ENCODE assay signal across 1 cellular context in the genomic region with DNA sequence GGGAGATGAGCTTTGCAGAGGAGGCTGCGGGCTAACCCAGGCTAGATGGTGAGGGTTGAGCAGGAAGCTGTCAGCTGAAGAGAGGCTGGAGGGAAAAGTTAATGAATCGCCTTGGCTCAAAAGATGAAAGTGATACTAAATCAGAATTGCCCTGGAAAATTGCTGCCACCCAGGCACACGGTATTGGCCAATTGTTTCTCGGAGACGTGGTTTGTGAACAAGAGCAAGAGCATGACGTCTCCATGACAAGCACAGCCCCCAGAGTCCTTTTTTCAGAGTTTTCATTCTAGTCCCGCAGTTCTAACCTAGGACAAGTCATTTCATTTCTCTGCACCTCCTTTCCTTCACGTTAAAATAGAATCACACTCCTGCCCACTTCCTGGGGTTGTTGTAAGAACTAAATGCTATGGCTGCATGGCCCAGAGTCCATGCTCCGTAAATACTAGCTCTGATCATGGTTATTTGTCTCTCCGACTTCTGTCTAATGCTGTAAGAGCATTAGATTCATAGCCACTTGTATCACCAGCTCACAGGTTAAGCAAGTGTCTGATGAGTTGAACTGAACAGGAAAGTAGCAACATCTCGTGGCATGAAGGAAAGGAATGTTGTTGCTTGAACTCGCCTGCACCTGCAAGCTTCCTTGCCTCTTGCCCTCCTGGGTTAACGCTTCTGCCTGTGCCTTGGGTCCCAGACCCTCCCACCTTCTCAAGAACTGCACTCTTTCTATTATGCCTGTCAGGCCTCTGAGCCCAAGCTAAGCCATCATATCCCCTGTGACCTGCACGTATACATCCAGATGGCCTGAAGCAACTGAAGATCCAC.
TF ChIP-seq lines count a peak whose summit lies in the region.

No MANE protein-coding gene starts in this region.

TF ChIP-seq in GM12878, 131 proteins besides CTCF, POLR2A, EP300 and RAD21:
- TF ChIP-seq CREM (IDR thresholded peaks at IDR 0.05; ENCODE audit: low read depth) (peak; percentile 34; the same call in 1 of the 2 replicates), ZSCAN29 (IDR thresholded peaks at IDR 0.05) (no peak), POLR2AphosphoS2 (IDR thresholded peaks at IDR 0.05; ENCODE audit: low read depth, low read length) (no peak)
- TF ChIP-seq, protein P1, sequence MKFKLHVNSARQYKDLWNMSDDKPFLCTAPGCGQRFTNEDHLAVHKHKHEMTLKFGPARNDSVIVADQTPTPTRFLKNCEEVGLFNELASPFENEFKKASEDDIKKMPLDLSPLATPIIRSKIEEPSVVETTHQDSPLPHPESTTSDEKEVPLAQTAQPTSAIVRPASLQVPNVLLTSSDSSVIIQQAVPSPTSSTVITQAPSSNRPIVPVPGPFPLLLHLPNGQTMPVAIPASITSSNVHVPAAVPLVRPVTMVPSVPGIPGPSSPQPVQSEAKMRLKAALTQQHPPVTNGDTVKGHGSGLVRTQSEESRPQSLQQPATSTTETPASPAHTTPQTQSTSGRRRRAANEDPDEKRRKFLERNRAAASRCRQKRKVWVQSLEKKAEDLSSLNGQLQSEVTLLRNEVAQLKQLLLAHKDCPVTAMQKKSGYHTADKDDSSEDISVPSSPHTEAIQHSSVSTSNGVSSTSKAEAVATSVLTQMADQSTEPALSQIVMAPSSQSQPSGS (IDR thresholded peaks at IDR 0.05; ENCODE audit: low read length): no peak
